ENCODE assay signal across 15 cellular contexts in the genomic region with DNA sequence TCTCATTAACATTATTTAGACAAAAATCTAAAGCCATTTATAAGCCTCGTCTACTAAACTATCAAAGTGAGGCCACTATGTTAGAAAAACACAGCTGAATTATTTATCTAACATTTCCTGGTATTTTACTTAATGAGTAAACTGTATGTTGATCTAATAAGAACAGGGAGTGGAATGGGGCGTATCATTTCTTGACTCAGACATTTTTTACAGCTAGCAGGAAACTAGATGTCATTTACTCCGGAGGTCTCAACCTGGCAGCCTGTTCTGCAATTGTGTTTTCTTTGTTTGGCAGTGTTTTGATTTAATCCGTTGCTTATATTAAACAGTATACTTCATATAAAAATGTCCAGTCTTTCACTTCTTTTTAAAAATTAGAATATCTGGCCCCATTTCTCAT.
DNase-seq lines count a peak whose midpoint lies in the region; FAIRE-seq and TF ChIP-seq lines count a peak whose summit lies in the region.
"Had no signal": no experiment of that assay in that cellular context is flagged by ENCODE, and none has a peak within 500 bp of the region (broad histone marks: within the 10 kb centered on the region; RNA-seq: fewer than 3 reads in every experiment).

No MANE protein-coding gene starts in this region.

- TF ChIP-seq CTCF in fibroblast of mammary gland (conservative IDR thresholded peaks at IDR 0.05; ENCODE audit: control insufficient read depth, insufficient read depth, low read depth, low read length) (no peak), osteocyte (IDR thresholded peaks at IDR 0.05) (no peak), BE2C (IDR thresholded peaks at IDR 0.05; ENCODE audit: low read depth, low read length) (no peak)

- no peaks in the 10 kb centered on the region for H3K9me3 Mint-ChIP-seq in osteocyte (ENCODE audit: unreplicated experiment)
- no peaks in the 10 kb centered on the region for H3K9me3 Mint-ChIP-seq in activated naive CD4-positive, alpha-beta T cell treated with anti-CD3 and anti-CD28 coated beads, Interleukin-2, amount 10 ng/mL, durations not matched to agents 7 days and 5 days
- H3K9me3 Mint-ChIP-seq in activated naive CD8-positive, alpha-beta T cell treated with anti-CD3 and anti-CD28 coated beads for 36 hours: no peaks in the 10 kb centered on the region
- H3K9me3 Mint-ChIP-seq: activated naive CD4-positive, alpha-beta T cell treated with anti-CD3 and anti-CD28 coated beads, Interleukin-2, amount 50 U/mL, for 72 hours had no signal

- peak overlapping the region; percentile 76 for H3K27ac Mint-ChIP-seq in osteocyte (ENCODE audit: unreplicated experiment)
- H3K27ac Mint-ChIP-seq in activated naive CD4-positive, alpha-beta T cell treated with anti-CD3 and anti-CD28 coated beads, Interleukin-2, amount 10 ng/mL, durations not matched to agents 7 days and 5 days: no peak overlapping the region
- H3K27ac Mint-ChIP-seq in activated naive CD8-positive, alpha-beta T cell treated with anti-CD3 and anti-CD28 coated beads for 36 hours: no peak overlapping the region
- H3K27ac Mint-ChIP-seq: activated naive CD4-positive, alpha-beta T cell treated with anti-CD3 and anti-CD28 coated beads, Interleukin-2, amount 50 U/mL, for 72 hours had no signal

- no peak overlapping the region for H3K4me3 Mint-ChIP-seq in osteocyte (ENCODE audit: unreplicated experiment)
- H3K4me3 Mint-ChIP-seq in activated naive CD4-positive, alpha-beta T cell treated with anti-CD3 and anti-CD28 coated beads, Interleukin-2, amount 10 ng/mL, durations not matched to agents 7 days and 5 days: no peak overlapping the region
- no peak overlapping the region for H3K4me3 Mint-ChIP-seq in activated naive CD8-positive, alpha-beta T cell treated with anti-CD3 and anti-CD28 coated beads for 36 hours

- in situ Hi-C loops in KBM-7 (cut with MboI; ENCODE audit: low pct_unique_long_range_greater_than_20kb, low sequenced_read_pairs): no loop called here

- H3K36me3 ChIP-seq in BE2C: no peaks in the 10 kb centered on the region
- H3K36me3 ChIP-seq: esophagus squamous epithelium, MG63 had no signal

- peak; percentile 27 for FAIRE-seq in H54 (lab: Jason Lieb, UNC)

- no peaks in the 10 kb centered on the region for H3K9me3 ChIP-seq in BE2C
- H3K9me3 ChIP-seq: esophagus squamous epithelium had no signal

- TF ChIP-seq POLR2A in H54 (IDR thresholded peaks at IDR 0.05; ENCODE audit: low read depth, low read length): no peak

- H3K36me3 Mint-ChIP-seq in osteocyte (ENCODE audit: unreplicated experiment): no peaks in the 10 kb centered on the region
- H3K36me3 Mint-ChIP-seq in activated naive CD4-positive, alpha-beta T cell treated with anti-CD3 and anti-CD28 coated beads, Interleukin-2, amount 10 ng/mL, durations not matched to agents 7 days and 5 days: no peaks in the 10 kb centered on the region
- H3K36me3 Mint-ChIP-seq in activated naive CD8-positive, alpha-beta T cell treated with anti-CD3 and anti-CD28 coated beads for 36 hours: no peaks in the 10 kb centered on the region
- H3K36me3 Mint-ChIP-seq: activated naive CD4-positive, alpha-beta T cell treated with anti-CD3 and anti-CD28 coated beads, Interleukin-2, amount 50 U/mL, for 72 hours had no signal

- H3K27me3 Mint-ChIP-seq in osteocyte (ENCODE audit: unreplicated experiment): no peaks in the 10 kb centered on the region
- H3K27me3 Mint-ChIP-seq in activated naive CD4-positive, alpha-beta T cell treated with anti-CD3 and anti-CD28 coated beads, Interleukin-2, amount 10 ng/mL, durations not matched to agents 7 days and 5 days: peaks cover 6% of the 10 kb centered on the region
- H3K27me3 Mint-ChIP-seq in activated naive CD8-positive, alpha-beta T cell treated with anti-CD3 and anti-CD28 coated beads for 36 hours: peaks cover 29% of the 10 kb centered on the region

- H3K4me1 ChIP-seq in BE2C: no peaks in the 10 kb centered on the region

- DNase-seq in H54 (ENCODE audit: insufficient read length, low spot score) (no peak), amniotic epithelial cell (ENCODE audit: low read depth) (peak; percentile 12), fibroblast of mammary gland (ENCODE audit: low read depth) (peak; percentile 46), osteocyte (ENCODE audit: extremely low spot score, unreplicated experiment) (no peak), BE2C (no peak), KBM-7 (no peak)
- DNase-seq in activated naive CD4-positive, alpha-beta T cell treated with anti-CD3 and anti-CD28 coated beads, Interleukin-2, amount 10 ng/mL, durations not matched to agents 7 days and 5 days: no peak
- DNase-seq in activated naive CD8-positive, alpha-beta T cell treated with anti-CD3 and anti-CD28 coated beads for 36 hours: no peak
- DNase-seq: esophagus squamous epithelium; MG63; NCI-H2081 treated with DMSO at 0.1 percent for 48 hours; NCI-H748 treated with DMSO at 0.1 percent for 48 hours; RPMI8226; stimulated activated naive CD4-positive, alpha-beta T cell treated with Interleukin-2 at 50 U/mL for 16 hours had no signal

- H3K4me3 ChIP-seq in fibroblast of mammary gland (ENCODE audit: control insufficient read depth, low read depth, low read length): no peak overlapping the region
- no peak overlapping the region for H3K4me3 ChIP-seq in BE2C (ENCODE audit: low read depth, low read length)
- H3K4me3 ChIP-seq: esophagus squamous epithelium, MG63 had no signal

- H3K4me1 Mint-ChIP-seq in osteocyte (ENCODE audit: unreplicated experiment): peaks cover 64% of the 10 kb centered on the region
- H3K4me1 Mint-ChIP-seq in activated naive CD4-positive, alpha-beta T cell treated with anti-CD3 and anti-CD28 coated beads, Interleukin-2, amount 10 ng/mL, durations not matched to agents 7 days and 5 days: peaks cover 2% of the 10 kb centered on the region
- no peaks in the 10 kb centered on the region for H3K4me1 Mint-ChIP-seq in activated naive CD8-positive, alpha-beta T cell treated with anti-CD3 and anti-CD28 coated beads for 36 hours

- CTCF ChIA-PET in activated naive CD4-positive, alpha-beta T cell treated with anti-CD3 and anti-CD28 coated beads, Interleukin-2, amount 10 ng/mL, durations not matched to agents 7 days and 5 days (lab: Charles Lee): interaction anchor here (0.6 to 1.6 kb wide), 5 partner anchors 121 to 566 kb away, joined by 3 read pairs; no protein-coding TSS in a partner anchor

- no peaks in the 10 kb centered on the region for H3K27me3 ChIP-seq in BE2C
- H3K27me3 ChIP-seq: esophagus squamous epithelium, MG63 had no signal

Comparison
In these comparisons a context has a peak if more than half of its experiments do, and no peak if none do; other contexts are left out.
1. DNase-seq: peak in amniotic epithelial cell (single experiment) and fibroblast of mammary gland (single experiment); none in H54 (single experiment), osteocyte (single experiment), activated naive CD4-positive, alpha-beta T cell treated with anti-CD3 and anti-CD28 coated beads, Interleukin-2, amount 10 ng/mL, durations not matched to agents 7 days and 5 days (single experiment), activated naive CD8-positive, alpha-beta T cell treated with anti-CD3 and anti-CD28 coated beads for 36 hours (single experiment), BE2C (single experiment) and KBM-7 (single experiment).